20 cellular contexts compared by ENCODE assay signal in the genomic region with DNA sequence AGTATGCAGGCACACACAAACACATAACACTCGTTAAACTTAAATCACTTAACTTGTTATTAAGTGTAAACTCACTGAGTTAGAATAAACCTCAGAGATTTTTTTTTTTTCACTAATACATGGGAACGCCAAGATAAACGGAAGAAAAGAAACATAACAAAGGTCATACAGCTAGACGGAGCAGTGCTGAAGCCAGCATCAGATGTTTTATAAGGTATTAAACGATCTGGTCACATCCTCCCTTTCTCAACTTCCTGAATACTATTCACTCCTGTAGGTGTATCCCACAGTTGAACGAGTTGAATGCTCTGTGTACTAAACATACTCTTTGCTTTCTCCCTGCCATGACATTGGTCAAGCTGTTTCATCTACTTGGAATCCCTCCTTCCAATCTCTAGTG.
DNase-seq lines count a peak whose midpoint lies in the region; ATAC-seq and TF ChIP-seq lines count a peak whose summit lies in the region.
"Had no signal": no experiment of that assay in that cellular context is flagged by ENCODE, and none has a peak within 500 bp of the region (broad histone marks: within the 10 kb centered on the region; RNA-seq: fewer than 3 reads in every experiment).

No MANE protein-coding gene starts in this region.

- peaks cover 14% of the 10 kb centered on the region for H3K4me1 ChIP-seq in Panc1 (ENCODE audit: control insufficient read depth, insufficient read depth, low read length)

- POLR2A ChIA-PET in Panc1 (lab: Charles Lee) = no interaction called here

- H3K36me3 ChIP-seq in Panc1 (ENCODE audit: control insufficient read depth, insufficient read depth, low read length) = no peaks in the 10 kb centered on the region

- DNase-seq in Caki2 (ENCODE audit: low read depth) (peak; percentile 6), Panc1 (ENCODE audit: low read depth, low spot score) (no peak), fibroblast of villous mesenchyme (ENCODE audit: low read depth) (peak; percentile 71), nephron progenitor cell (no peak), GM03348 (ENCODE audit: low spot score) (no peak)
- DNase-seq in activated naive CD8-positive, alpha-beta T cell treated with anti-CD3 and anti-CD28 coated beads for 36 hours = no peak
- DNase-seq in stimulated activated naive B cell treated with anti-CD40 and anti-IgM and Interleukin-4, amounts not matched to agents 10 μg/mL and 1 μg/mL and 100 μg/mL, for 72 hours = no peak
- DNase-seq: Calu3; CD4-positive, alpha-beta T cell; DMS53; EL; KBM-7; NCI-H1417 treated with DMSO at 0.1 percent for 48 hours; NCI-H187 treated with DMSO at 0.1 percent for 48 hours; NCI-H2227 treated with DMSO at 0.1 percent for 48 hours; NCI-H510A treated with DMSO at 0.1 percent for 48 hours; OCI-M1; SIG-M5 had no signal

- H3K27ac ChIP-seq in Panc1 (ENCODE audit: low read length) = peak overlapping the region; percentile 69; the same call in 1 of the 2 replicates
- H3K27ac ChIP-seq: RWPE1 had no signal

- no peaks in the 10 kb centered on the region for H3K27me3 ChIP-seq in Panc1 (ENCODE audit: control insufficient read depth, insufficient read depth, low read length)

- H3K9me3 ChIP-seq in Panc1 (ENCODE audit: control insufficient read depth, insufficient read depth, low read depth, low read length) = peaks cover 2% of the 10 kb centered on the region; the same call in 1 of the 2 replicates

- TF ChIP-seq CTCF in Panc1 (IDR thresholded peaks at IDR 0.05) (no peak), fibroblast of villous mesenchyme (IDR thresholded peaks at IDR 0.05; ENCODE audit: insufficient read depth, low read depth, low read length) (no peak), nephron progenitor cell (IDR thresholded peaks at IDR 0.05) (no peak)

- ATAC-seq in Panc1 (peak; percentile 58; the same call in 1 of the 2 replicates), HG03280 (IDR thresholded peaks at IDR 0.05; ENCODE audit: unreplicated experiment) (no peak)
- ATAC-seq in stimulated activated naive B cell treated with anti-CD40 and anti-IgM and Interleukin-4, amounts not matched to agents 10 μg/mL and 1 μg/mL and 100 μg/mL, for 72 hours (replicated peaks) = no peak

- intact Hi-C loops in Panc1 (cut with micrococcal nuclease; ENCODE audit: unreplicated experiment) = no loop called here

- no TSS peak for BruUV-seq in Panc1 (replicated peaks; lab: Mats Ljungman, UMichigan)

- H3K9me3 Mint-ChIP-seq in nephron progenitor cell = peaks cover 39% of the 10 kb centered on the region
- H3K9me3 Mint-ChIP-seq in activated naive CD8-positive, alpha-beta T cell treated with anti-CD3 and anti-CD28 coated beads for 36 hours = peaks cover 10% of the 10 kb centered on the region
- peaks cover 5 to 8% of the 10 kb centered on the region in 2 donors for H3K9me3 Mint-ChIP-seq in stimulated activated naive B cell treated with anti-CD40 and anti-IgM and Interleukin-4, amounts not matched to agents 10 μg/mL and 1 μg/mL and 100 μg/mL, for 72 hours

- H3K4me1 Mint-ChIP-seq in nephron progenitor cell = peaks cover 27% of the 10 kb centered on the region
- H3K4me1 Mint-ChIP-seq in activated naive CD8-positive, alpha-beta T cell treated with anti-CD3 and anti-CD28 coated beads for 36 hours = no peaks in the 10 kb centered on the region
- peaks cover 0 to 3% of the 10 kb centered on the region in 2 donors for H3K4me1 Mint-ChIP-seq in stimulated activated naive B cell treated with anti-CD40 and anti-IgM and Interleukin-4, amounts not matched to agents 10 μg/mL and 1 μg/mL and 100 μg/mL, for 72 hours

- in situ Hi-C loops in Caki2 (cut with HindIII; ENCODE audit: low pct_unique_long_range_greater_than_20kb, low sequenced_read_pairs) (no loop called here), Panc1 (cut with HindIII; ENCODE audit: low pct_unique_long_range_greater_than_20kb, low sequenced_read_pairs) (no loop called here)

- H3K4me3 Mint-ChIP-seq in nephron progenitor cell = no peak overlapping the region
- no peak overlapping the region for H3K4me3 Mint-ChIP-seq in activated naive CD8-positive, alpha-beta T cell treated with anti-CD3 and anti-CD28 coated beads for 36 hours
- H3K4me3 Mint-ChIP-seq in stimulated activated naive B cell treated with anti-CD40 and anti-IgM and Interleukin-4, amounts not matched to agents 10 μg/mL and 1 μg/mL and 100 μg/mL, for 72 hours = no peak overlapping the region
- H3K4me3 Mint-ChIP-seq: CD4-positive, alpha-beta T cell had no signal

- peaks cover 51% of the 10 kb centered on the region for H3K36me3 Mint-ChIP-seq in nephron progenitor cell (ENCODE audit: low read depth)
- H3K36me3 Mint-ChIP-seq in activated naive CD8-positive, alpha-beta T cell treated with anti-CD3 and anti-CD28 coated beads for 36 hours = peaks cover 23% of the 10 kb centered on the region
- H3K36me3 Mint-ChIP-seq in stimulated activated naive B cell treated with anti-CD40 and anti-IgM and Interleukin-4, amounts not matched to agents 10 μg/mL and 1 μg/mL and 100 μg/mL, for 72 hours = peaks cover 6 to 12% of the 10 kb centered on the region in 2 donors

- H3K27me3 Mint-ChIP-seq in nephron progenitor cell (ENCODE audit: low read depth, poor library complexity) = peaks cover 3% of the 10 kb centered on the region
- H3K27me3 Mint-ChIP-seq in activated naive CD8-positive, alpha-beta T cell treated with anti-CD3 and anti-CD28 coated beads for 36 hours = no peaks in the 10 kb centered on the region
- no peaks in the 10 kb centered on the region for H3K27me3 Mint-ChIP-seq in stimulated activated naive B cell treated with anti-CD40 and anti-IgM and Interleukin-4, amounts not matched to agents 10 μg/mL and 1 μg/mL and 100 μg/mL, for 72 hours
- H3K27me3 Mint-ChIP-seq: CD4-positive, alpha-beta T cell had no signal

- CTCF ChIA-PET in Panc1 (lab: Charles Lee) = interaction anchor here (0.6 kb wide), 1 partner anchor 512 kb away, joined by 3 read pairs; no protein-coding TSS in a partner anchor

- no peak overlapping the region for H3K4me3 ChIP-seq in Panc1 (ENCODE audit: low read depth in 2 of 2, low read length in 2 of 2)
- no peak overlapping the region for H3K4me3 ChIP-seq in fibroblast of villous mesenchyme (ENCODE audit: low read depth, low read length)

- H3K27ac Mint-ChIP-seq in nephron progenitor cell = peak overlapping the region; percentile 95
- no peak overlapping the region for H3K27ac Mint-ChIP-seq in activated naive CD8-positive, alpha-beta T cell treated with anti-CD3 and anti-CD28 coated beads for 36 hours
- no peak overlapping the region for H3K27ac Mint-ChIP-seq in stimulated activated naive B cell treated with anti-CD40 and anti-IgM and Interleukin-4, amounts not matched to agents 10 μg/mL and 1 μg/mL and 100 μg/mL, for 72 hours
- H3K27ac Mint-ChIP-seq: CD4-positive, alpha-beta T cell had no signal

Comparison
In these comparisons a context has a peak if more than half of its experiments do, and no peak if none do; other contexts are left out.
1. DNase-seq: peak in Caki2 (single experiment) and fibroblast of villous mesenchyme (single experiment); none in Panc1 (single experiment), nephron progenitor cell (single experiment), GM03348 (single experiment), activated naive CD8-positive, alpha-beta T cell treated with anti-CD3 and anti-CD28 coated beads for 36 hours (single experiment) and stimulated activated naive B cell treated with anti-CD40 and anti-IgM and Interleukin-4, amounts not matched to agents 10 μg/mL and 1 μg/mL and 100 μg/mL, for 72 hours (single experiment).